9 cellular contexts compared by ENCODE assay signal in the genomic region with DNA sequence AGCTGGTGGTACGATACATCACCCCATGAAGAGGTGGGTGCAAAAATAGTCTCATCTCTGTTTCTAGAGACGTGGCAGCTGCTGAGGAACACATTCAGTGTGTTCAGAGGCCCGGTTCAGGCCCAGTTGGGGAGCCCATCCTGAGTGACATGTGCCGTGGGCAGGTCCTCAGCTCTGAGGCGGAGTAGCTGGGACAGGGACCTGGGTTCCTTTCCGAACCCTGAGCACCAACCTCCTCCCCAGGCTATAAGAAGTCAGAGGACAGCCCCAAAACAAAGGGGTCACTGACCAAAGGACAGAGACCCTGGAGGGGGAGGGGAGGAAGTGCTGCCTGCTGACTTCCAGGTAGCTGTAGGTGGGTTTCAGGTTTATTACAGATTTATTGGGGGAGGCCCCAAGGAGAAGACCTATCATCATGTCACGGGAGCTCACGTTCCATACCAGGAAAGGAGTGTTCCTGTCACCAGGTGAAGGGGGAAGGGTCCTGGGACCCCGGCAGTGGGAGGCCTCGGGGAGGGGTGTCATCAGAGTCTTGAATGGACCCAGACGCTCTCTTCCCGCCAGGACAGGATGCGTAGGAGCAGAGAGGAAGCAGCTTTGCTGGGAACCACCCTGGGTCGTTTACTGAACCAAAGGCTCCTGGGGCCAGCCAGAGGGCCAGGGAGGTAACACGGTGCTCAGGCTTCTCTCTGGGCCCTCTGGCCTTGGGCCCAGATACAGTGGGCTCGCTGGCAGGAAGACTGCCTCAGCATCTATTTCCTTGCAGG. TPM values are rescaled to one million over a fixed set of nuclear protein-coding genes. Genes with fewer than 3 reads are reported as not detected.
DNase-seq lines count a peak whose midpoint lies in the region; ATAC-seq and FAIRE-seq lines count a peak whose summit lies in the region.
"Had no signal": no experiment of that assay in that cellular context is flagged by ENCODE, and none has a peak within 500 bp of the region (broad histone marks: within the 10 kb centered on the region; RNA-seq: fewer than 3 reads in every experiment).

No MANE protein-coding gene starts in this region.

- no peak for FAIRE-seq in small intestine (lab: Jason Lieb, UNC)
- FAIRE-seq: bronchial epithelial cell had no signal

- no peaks in the 10 kb centered on the region for H3K27me3 ChIP-seq in small intestine (ENCODE audit: control insufficient read depth in 2 of 2, insufficient read depth in 2 of 2, low read length in 2 of 2)

- no peaks in the 10 kb centered on the region for H3K9me3 ChIP-seq in small intestine (ENCODE audit: control insufficient read depth, low read depth)

- H3K4me1 ChIP-seq in small intestine (ENCODE audit: control insufficient read depth in 2 of 2, insufficient read depth in 1 of 2, low read depth in 1 of 2, low read length in 1 of 2), result peaks cover 4 to 5% of the 10 kb centered on the region in 2 donors

- peak; percentile 6 for ATAC-seq in GM18511 (IDR thresholded peaks at IDR 0.05; ENCODE audit: unreplicated experiment)
- ATAC-seq in HG03439 (IDR thresholded peaks at IDR 0.05; ENCODE audit: unreplicated experiment), result peak; percentile 9
- ATAC-seq in GM21737 (IDR thresholded peaks at IDR 0.05; ENCODE audit: unreplicated experiment), result no peak
- no peak for ATAC-seq in HG02763 (IDR thresholded peaks at IDR 0.05; ENCODE audit: unreplicated experiment)

- intact Hi-C loops in posterior vena cava (cut with DNase I), result loop anchor here (2.0 kb wide), 1 partner anchor 113 kb away; the partner anchor contains the start of gene ZNRF1 (in 2 of the 2)

- DNase-seq in posterior vena cava (ENCODE audit: low spot score) (peak; percentile 75), small intestine (no peak), T1000 (lab: John Stamatoyannopoulos, UW) (no peak)

- H3K27ac ChIP-seq in cingulate gyrus (ENCODE audit: low read depth, low read length), result peak overlapping the region; percentile 90
- H3K27ac ChIP-seq in small intestine (ENCODE audit: low read depth in 1 of 2, low read length in 1 of 2), result peak overlapping the region in 1 of 2 donors; percentile 24

- 37 to 44% (median 42%) methylated on average over 16 of the region's 16 CpGs for WGBS in small intestine, 3 donors

- H3K4me3 ChIP-seq in small intestine (ENCODE audit: low read depth in 1 of 2, low read length in 2 of 2), result no peak overlapping the region

- H3K36me3 ChIP-seq in small intestine (ENCODE audit: control insufficient read depth in 2 of 2, insufficient read depth in 2 of 2, low read length in 2 of 2), result no peaks in the 10 kb centered on the region

RNA-seq across cellular contexts. Expression of gene LDHD, which starts 4.9 kb away (rescaled TPM):
- total RNA-seq in posterior vena cava, result 1 to 10 TPM in 1 of 2 donors, under 1 TPM in 1; 0.52 to 2.3 TPM
- polyA plus RNA-seq in small intestine, result 10 to 100 TPM in 2 of 3 donors, 1 to 10 TPM in 1; 8.9 to 33.8 (median 30.0) TPM

RNA-seq across cellular contexts. Expression of gene ZFP1, which starts 36.6 kb away (rescaled TPM):
- total RNA-seq in posterior vena cava, result 10 to 100 TPM in 1 of 2 donors, 1 to 10 TPM in 1; 9.1 to 10.2 TPM
- polyA plus RNA-seq in small intestine, result 1 to 10 TPM; 2.2 to 3.3 (median 2.2) TPM

Comparison
In these comparisons a context has a peak if more than half of its experiments do, and no peak if none do; other contexts are left out.
1. ATAC-seq: peak in GM18511 (single experiment) and HG03439 (single experiment); none in GM21737 (single experiment) and HG02763 (single experiment).